ENCODE assay signal across 2 cellular contexts in the genomic region with DNA sequence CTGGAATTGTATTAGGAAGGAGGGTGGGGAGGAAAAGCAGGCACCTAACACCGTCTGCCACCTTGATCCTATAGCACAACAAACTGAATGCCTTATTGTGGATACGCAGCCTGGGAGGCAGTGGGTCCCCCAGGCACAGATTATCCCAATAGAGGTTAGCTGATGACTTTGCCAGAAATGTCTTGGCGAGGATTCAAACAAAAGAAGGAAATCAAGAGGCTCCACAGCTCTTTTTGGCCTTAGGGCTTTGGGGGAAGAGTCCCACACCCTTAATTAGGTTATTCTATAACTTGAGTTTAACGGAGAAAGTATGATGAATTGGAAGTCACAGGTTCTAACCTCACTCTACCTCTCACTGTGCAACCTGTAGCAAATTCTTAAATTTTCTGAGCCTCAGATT.
TF ChIP-seq lines count a peak whose summit lies in the region.

No MANE protein-coding gene starts in this region.

TF ChIP-seq in A549, 52 proteins besides CTCF, POLR2A, EP300 and RAD21:
- TF ChIP-seq HOXA7 (CRISPR knock-in tag; IDR thresholded peaks at IDR 0.05) (no peak), KDM5A (IDR thresholded peaks at IDR 0.05) (no peak), RCOR1 (IDR thresholded peaks at IDR 0.05; ENCODE audit: low read depth, low read length) (no peak), NFE2L2 (conservative IDR thresholded peaks at IDR 0.05; ENCODE audit: low read length) (no peak), ZNF302 (CRISPR knock-in tag; IDR thresholded peaks at IDR 0.05) (no peak), MYC (IDR thresholded peaks at IDR 0.05; ENCODE audit: borderline replicate concordance, low read length) (no peak)

TF ChIP-seq in IMR-90, 13 proteins besides CTCF, POLR2A, EP300 and RAD21:
- TF ChIP-seq MAFK (IDR thresholded peaks at IDR 0.05; ENCODE audit: low read depth, low read length), result no peak
- TF ChIP-seq CEBPB (IDR thresholded peaks at IDR 0.05; ENCODE audit: low read depth, low read length), result no peak
- TF ChIP-seq, protein P1, sequence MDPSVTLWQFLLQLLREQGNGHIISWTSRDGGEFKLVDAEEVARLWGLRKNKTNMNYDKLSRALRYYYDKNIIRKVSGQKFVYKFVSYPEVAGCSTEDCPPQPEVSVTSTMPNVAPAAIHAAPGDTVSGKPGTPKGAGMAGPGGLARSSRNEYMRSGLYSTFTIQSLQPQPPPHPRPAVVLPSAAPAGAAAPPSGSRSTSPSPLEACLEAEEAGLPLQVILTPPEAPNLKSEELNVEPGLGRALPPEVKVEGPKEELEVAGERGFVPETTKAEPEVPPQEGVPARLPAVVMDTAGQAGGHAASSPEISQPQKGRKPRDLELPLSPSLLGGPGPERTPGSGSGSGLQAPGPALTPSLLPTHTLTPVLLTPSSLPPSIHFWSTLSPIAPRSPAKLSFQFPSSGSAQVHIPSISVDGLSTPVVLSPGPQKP (IDR thresholded peaks at IDR 0.05; ENCODE audit: borderline replicate concordance, low read depth, low read length), result no peak
- no peak for TF ChIP-seq FOS (IDR thresholded peaks at IDR 0.05; ENCODE audit: low read depth, low read length)
